Comparison of ENCODE assay signal across 1 cellular context in genomic region chr3:13083254-13083653, GRCh38.
TF ChIP-seq lines count a peak whose summit lies in the region.

No MANE protein-coding gene starts in this region.

TF ChIP-seq in K562, 482 proteins besides CTCF, POLR2A, EP300 and RAD21 (continued from another document):
- TF ChIP-seq, protein P1, sequence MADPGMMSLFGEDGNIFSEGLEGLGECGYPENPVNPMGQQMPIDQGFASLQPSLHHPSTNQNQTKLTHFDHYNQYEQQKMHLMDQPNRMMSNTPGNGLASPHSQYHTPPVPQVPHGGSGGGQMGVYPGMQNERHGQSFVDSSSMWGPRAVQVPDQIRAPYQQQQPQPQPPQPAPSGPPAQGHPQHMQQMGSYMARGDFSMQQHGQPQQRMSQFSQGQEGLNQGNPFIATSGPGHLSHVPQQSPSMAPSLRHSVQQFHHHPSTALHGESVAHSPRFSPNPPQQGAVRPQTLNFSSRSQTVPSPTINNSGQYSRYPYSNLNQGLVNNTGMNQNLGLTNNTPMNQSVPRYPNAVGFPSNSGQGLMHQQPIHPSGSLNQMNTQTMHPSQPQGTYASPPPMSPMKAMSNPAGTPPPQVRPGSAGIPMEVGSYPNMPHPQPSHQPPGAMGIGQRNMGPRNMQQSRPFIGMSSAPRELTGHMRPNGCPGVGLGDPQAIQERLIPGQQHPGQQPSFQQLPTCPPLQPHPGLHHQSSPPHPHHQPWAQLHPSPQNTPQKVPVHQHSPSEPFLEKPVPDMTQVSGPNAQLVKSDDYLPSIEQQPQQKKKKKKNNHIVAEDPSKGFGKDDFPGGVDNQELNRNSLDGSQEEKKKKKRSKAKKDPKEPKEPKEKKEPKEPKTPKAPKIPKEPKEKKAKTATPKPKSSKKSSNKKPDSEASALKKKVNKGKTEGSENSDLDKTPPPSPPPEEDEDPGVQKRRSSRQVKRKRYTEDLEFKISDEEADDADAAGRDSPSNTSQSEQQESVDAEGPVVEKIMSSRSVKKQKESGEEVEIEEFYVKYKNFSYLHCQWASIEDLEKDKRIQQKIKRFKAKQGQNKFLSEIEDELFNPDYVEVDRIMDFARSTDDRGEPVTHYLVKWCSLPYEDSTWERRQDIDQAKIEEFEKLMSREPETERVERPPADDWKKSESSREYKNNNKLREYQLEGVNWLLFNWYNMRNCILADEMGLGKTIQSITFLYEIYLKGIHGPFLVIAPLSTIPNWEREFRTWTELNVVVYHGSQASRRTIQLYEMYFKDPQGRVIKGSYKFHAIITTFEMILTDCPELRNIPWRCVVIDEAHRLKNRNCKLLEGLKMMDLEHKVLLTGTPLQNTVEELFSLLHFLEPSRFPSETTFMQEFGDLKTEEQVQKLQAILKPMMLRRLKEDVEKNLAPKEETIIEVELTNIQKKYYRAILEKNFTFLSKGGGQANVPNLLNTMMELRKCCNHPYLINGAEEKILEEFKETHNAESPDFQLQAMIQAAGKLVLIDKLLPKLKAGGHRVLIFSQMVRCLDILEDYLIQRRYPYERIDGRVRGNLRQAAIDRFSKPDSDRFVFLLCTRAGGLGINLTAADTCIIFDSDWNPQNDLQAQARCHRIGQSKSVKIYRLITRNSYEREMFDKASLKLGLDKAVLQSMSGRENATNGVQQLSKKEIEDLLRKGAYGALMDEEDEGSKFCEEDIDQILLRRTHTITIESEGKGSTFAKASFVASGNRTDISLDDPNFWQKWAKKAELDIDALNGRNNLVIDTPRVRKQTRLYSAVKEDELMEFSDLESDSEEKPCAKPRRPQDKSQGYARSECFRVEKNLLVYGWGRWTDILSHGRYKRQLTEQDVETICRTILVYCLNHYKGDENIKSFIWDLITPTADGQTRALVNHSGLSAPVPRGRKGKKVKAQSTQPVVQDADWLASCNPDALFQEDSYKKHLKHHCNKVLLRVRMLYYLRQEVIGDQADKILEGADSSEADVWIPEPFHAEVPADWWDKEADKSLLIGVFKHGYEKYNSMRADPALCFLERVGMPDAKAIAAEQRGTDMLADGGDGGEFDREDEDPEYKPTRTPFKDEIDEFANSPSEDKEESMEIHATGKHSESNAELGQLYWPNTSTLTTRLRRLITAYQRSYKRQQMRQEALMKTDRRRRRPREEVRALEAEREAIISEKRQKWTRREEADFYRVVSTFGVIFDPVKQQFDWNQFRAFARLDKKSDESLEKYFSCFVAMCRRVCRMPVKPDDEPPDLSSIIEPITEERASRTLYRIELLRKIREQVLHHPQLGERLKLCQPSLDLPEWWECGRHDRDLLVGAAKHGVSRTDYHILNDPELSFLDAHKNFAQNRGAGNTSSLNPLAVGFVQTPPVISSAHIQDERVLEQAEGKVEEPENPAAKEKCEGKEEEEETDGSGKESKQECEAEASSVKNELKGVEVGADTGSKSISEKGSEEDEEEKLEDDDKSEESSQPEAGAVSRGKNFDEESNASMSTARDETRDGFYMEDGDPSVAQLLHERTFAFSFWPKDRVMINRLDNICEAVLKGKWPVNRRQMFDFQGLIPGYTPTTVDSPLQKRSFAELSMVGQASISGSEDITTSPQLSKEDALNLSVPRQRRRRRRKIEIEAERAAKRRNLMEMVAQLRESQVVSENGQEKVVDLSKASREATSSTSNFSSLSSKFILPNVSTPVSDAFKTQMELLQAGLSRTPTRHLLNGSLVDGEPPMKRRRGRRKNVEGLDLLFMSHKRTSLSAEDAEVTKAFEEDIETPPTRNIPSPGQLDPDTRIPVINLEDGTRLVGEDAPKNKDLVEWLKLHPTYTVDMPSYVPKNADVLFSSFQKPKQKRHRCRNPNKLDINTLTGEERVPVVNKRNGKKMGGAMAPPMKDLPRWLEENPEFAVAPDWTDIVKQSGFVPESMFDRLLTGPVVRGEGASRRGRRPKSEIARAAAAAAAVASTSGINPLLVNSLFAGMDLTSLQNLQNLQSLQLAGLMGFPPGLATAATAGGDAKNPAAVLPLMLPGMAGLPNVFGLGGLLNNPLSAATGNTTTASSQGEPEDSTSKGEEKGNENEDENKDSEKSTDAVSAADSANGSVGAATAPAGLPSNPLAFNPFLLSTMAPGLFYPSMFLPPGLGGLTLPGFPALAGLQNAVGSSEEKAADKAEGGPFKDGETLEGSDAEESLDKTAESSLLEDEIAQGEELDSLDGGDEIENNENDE (IDR thresholded peaks at IDR 0.05; ENCODE audit: low read depth, low read length): no peak
- no peak for TF ChIP-seq POLR3A (IDR thresholded peaks at IDR 0.05; ENCODE audit: borderline replicate concordance, extremely low read depth, insufficient read depth, insufficient read length)
- no peak for TF ChIP-seq ZNF143 (CRISPR knock-in tag; IDR thresholded peaks at IDR 0.05)
- TF ChIP-seq ZNF79 (CRISPR knock-in tag; IDR thresholded peaks at IDR 0.05; ENCODE audit: low read depth): no peak
- TF ChIP-seq, protein P2, sequence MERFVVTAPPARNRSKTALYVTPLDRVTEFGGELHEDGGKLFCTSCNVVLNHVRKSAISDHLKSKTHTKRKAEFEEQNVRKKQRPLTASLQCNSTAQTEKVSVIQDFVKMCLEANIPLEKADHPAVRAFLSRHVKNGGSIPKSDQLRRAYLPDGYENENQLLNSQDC (CRISPR knock-in tag; IDR thresholded peaks at IDR 0.05): no peak
- no peak for TF ChIP-seq L3MBTL2 (IDR thresholded peaks at IDR 0.05)
- TF ChIP-seq ZNF316 (IDR thresholded peaks at IDR 0.05): no peak
